In genomic region chr18:47844828-47845227, GRCh38 we compare ENCODE assay signal across 31 cellular contexts.
"Had no signal": no experiment of that assay in that cellular context is flagged by ENCODE, and none has a peak within 500 bp of the region (broad histone marks: within the 10 kb centered on the region; RNA-seq: fewer than 3 reads in every experiment).

No MANE protein-coding gene starts in this region.

- H3K27me3 ChIP-seq: colonic mucosa, esophagus squamous epithelium, gastroesophageal sphincter, heart right ventricle had no signal

- H3K4me1 Mint-ChIP-seq: activated CD4-positive, alpha-beta T cell treated with anti-CD3 and anti-CD28 coated beads for 36 hours; activated CD4-positive, alpha-beta T cell treated with anti-CD3 and anti-CD28 coated beads, Interleukin-2, amount 10 ng/mL, durations not matched to agents 24 days and 14 days; activated CD8-positive, alpha-beta memory T cell treated with anti-CD3 and anti-CD28 coated beads, Interleukin-2, amount 10 ng/mL, durations not matched to agents 7 days and 5 days; T-cell had no signal

- H3K4me3 Mint-ChIP-seq: activated CD4-positive, alpha-beta memory T cell treated with anti-CD3 and anti-CD28 coated beads for 36 hours; activated CD4-positive, alpha-beta T cell treated with anti-CD3 and anti-CD28 coated beads for 36 hours; activated CD4-positive, alpha-beta T cell treated with anti-CD3 and anti-CD28 coated beads, Interleukin-2, amount 10 ng/mL, durations not matched to agents 24 days and 14 days; activated CD8-positive, alpha-beta memory T cell treated with anti-CD3 and anti-CD28 coated beads, Interleukin-2, amount 10 ng/mL, durations not matched to agents 7 days and 5 days; activated CD8-positive, alpha-beta T cell treated with anti-CD3 and anti-CD28 coated beads, Interleukin-2, amount 10 ng/mL, durations not matched to agents 7 days and 5 days; activated naive CD4-positive, alpha-beta T cell treated with anti-CD3 and anti-CD28 coated beads for 36 hours; activated naive CD4-positive, alpha-beta T cell treated with anti-CD3 and anti-CD28 coated beads, Interleukin-2, amount 50 U/mL, for 24 hours; activated T-cell treated with anti-CD3 and anti-CD28 coated beads, Interleukin-2, amount 50 U/mL, for 4 hours; activated T-helper 1 cell treated with anti-CD3 and anti-CD28 coated beads, Interleukin-12 subunit alpha, Interleukin-12 subunit beta, Interleukin-2, Interleukin-4 antibody, amounts not matched to agents 30 ng/mL and 10 ng/mL and 1 ng/mL, durations not matched to agents 14 hours and 24 hours and 36 hours; T-cell had no signal

- H3K9me3 ChIP-seq: colonic mucosa, esophagus squamous epithelium, gastroesophageal sphincter, heart right ventricle had no signal

- DNase-seq: activated CD4-positive, alpha-beta memory T cell treated with anti-CD3 and anti-CD28 coated beads for 36 hours; activated CD4-positive, alpha-beta T cell treated with anti-CD3 and anti-CD28 coated beads for 36 hours; activated CD4-positive, alpha-beta T cell treated with anti-CD3 and anti-CD28 coated beads, Interleukin-2, amount 10 ng/mL, durations not matched to agents 24 days and 14 days; activated CD4-positive, CD25-positive, alpha-beta regulatory T cell; activated CD4-positive, CD25-positive, alpha-beta regulatory T cell treated with anti-CD3 and anti-CD28 coated beads, Interleukin-2, amount 50 U/mL, for 72 hours; activated CD8-positive, alpha-beta memory T cell treated with anti-CD3 and anti-CD28 coated beads, Interleukin-2, amount 10 ng/mL, durations not matched to agents 7 days and 5 days; activated CD8-positive, alpha-beta memory T cell treated with anti-CD3 and anti-CD28 coated beads, Interleukin-2, amount 50 U/mL, for 4 hours; activated CD8-positive, alpha-beta T cell treated with anti-CD3 and anti-CD28 coated beads, Interleukin-2, amount 10 ng/mL, durations not matched to agents 7 days and 5 days; activated effector memory CD4-positive, alpha-beta T cell treated with anti-CD3 and anti-CD28 coated beads, Interleukin-2, amount 50 U/mL, for 16 hours; activated naive CD4-positive, alpha-beta T cell treated with anti-CD3 and anti-CD28 coated beads for 36 hours; activated T-cell treated with anti-CD3 and anti-CD28 coated beads for 4 hours; activated T-cell treated with anti-CD3 and anti-CD28 coated beads, Interleukin-2, amount 50 U/mL, for 4 hours; amniotic stem cell; anterior cingulate cortex; caudate nucleus; colonic mucosa; effector CD8-positive, alpha-beta T cell; esophagus squamous epithelium; foreskin melanocyte; heart right ventricle; SW 1271; T-cell; T-helper 2 cell had no signal

- ATAC-seq: activated CD4-positive, alpha-beta T cell treated with anti-CD3 and anti-CD28 coated beads for 36 hours; activated CD8-positive, alpha-beta memory T cell treated with anti-CD3 and anti-CD28 coated beads, Interleukin-2, amount 10 ng/mL, durations not matched to agents 7 days and 5 days; activated CD8-positive, alpha-beta T cell treated with anti-CD3 and anti-CD28 coated beads, Interleukin-2, amount 10 ng/mL, durations not matched to agents 7 days and 5 days; activated T-cell treated with anti-CD3 and anti-CD28 coated beads, Interleukin-2, amount 50 U/mL, for 4 hours; gastroesophageal sphincter; heart right ventricle; T-cell had no signal

- H3K9me3 Mint-ChIP-seq: activated CD4-positive, alpha-beta memory T cell treated with anti-CD3 and anti-CD28 coated beads for 36 hours; activated naive CD4-positive, alpha-beta T cell treated with anti-CD3 and anti-CD28 coated beads for 36 hours; activated naive CD4-positive, alpha-beta T cell treated with anti-CD3 and anti-CD28 coated beads, Interleukin-2, amount 50 U/mL, for 24 hours; activated T-cell treated with anti-CD3 and anti-CD28 coated beads, Interleukin-2, amount 50 U/mL, for 4 hours; activated T-helper 1 cell treated with anti-CD3 and anti-CD28 coated beads, Interleukin-12 subunit alpha, Interleukin-12 subunit beta, Interleukin-2, Interleukin-4 antibody, amounts not matched to agents 30 ng/mL and 10 ng/mL and 1 ng/mL, durations not matched to agents 14 hours and 24 hours and 36 hours; activated T-helper 2 cell treated with anti-CD3 and anti-CD28 coated beads, Interferon-gamma antibody, Interleukin-2, Interleukin-4, amounts not matched to agents 10 μg/mL and 5 μg/mL and 100 μg/mL, durations not matched to agents 14 hours and 24 hours and 36 hours; T-cell had no signal

- H3K4me3 ChIP-seq: colonic mucosa, esophagus squamous epithelium, gastroesophageal sphincter, heart right ventricle had no signal

- H3K4me1 ChIP-seq: colonic mucosa, esophagus squamous epithelium, gastroesophageal sphincter had no signal

- H3K27ac Mint-ChIP-seq: activated CD4-positive, alpha-beta memory T cell treated with anti-CD3 and anti-CD28 coated beads for 36 hours; activated CD4-positive, alpha-beta T cell treated with anti-CD3 and anti-CD28 coated beads for 36 hours; activated CD4-positive, alpha-beta T cell treated with anti-CD3 and anti-CD28 coated beads, Interleukin-2, amount 10 ng/mL, durations not matched to agents 24 days and 14 days; activated CD8-positive, alpha-beta memory T cell treated with anti-CD3 and anti-CD28 coated beads, Interleukin-2, amount 10 ng/mL, durations not matched to agents 7 days and 5 days; activated CD8-positive, alpha-beta T cell treated with anti-CD3 and anti-CD28 coated beads, Interleukin-2, amount 10 ng/mL, durations not matched to agents 7 days and 5 days; activated naive CD4-positive, alpha-beta T cell treated with anti-CD3 and anti-CD28 coated beads for 36 hours; activated naive CD4-positive, alpha-beta T cell treated with anti-CD3 and anti-CD28 coated beads, Interleukin-2, amount 50 U/mL, for 24 hours; activated T-helper 1 cell treated with anti-CD3 and anti-CD28 coated beads, Interleukin-12 subunit alpha, Interleukin-12 subunit beta, Interleukin-2, Interleukin-4 antibody, amounts not matched to agents 30 ng/mL and 10 ng/mL and 1 ng/mL, durations not matched to agents 14 hours and 24 hours and 36 hours; activated T-helper 2 cell treated with anti-CD3 and anti-CD28 coated beads, Interferon-gamma antibody, Interleukin-2, Interleukin-4, amounts not matched to agents 10 μg/mL and 5 μg/mL and 100 μg/mL, durations not matched to agents 14 hours and 24 hours and 36 hours had no signal

- H3K27ac ChIP-seq: colonic mucosa, epithelial cell of prostate, esophagus squamous epithelium, gastroesophageal sphincter, heart right ventricle had no signal

- FAIRE-seq: astrocyte, endometrium, endothelial cell of umbilical vein had no signal

- H3K27me3 Mint-ChIP-seq: activated CD4-positive, alpha-beta memory T cell treated with anti-CD3 and anti-CD28 coated beads for 36 hours; activated CD4-positive, alpha-beta T cell treated with anti-CD3 and anti-CD28 coated beads for 36 hours; activated CD4-positive, alpha-beta T cell treated with anti-CD3 and anti-CD28 coated beads, Interleukin-2, amount 10 ng/mL, durations not matched to agents 24 days and 14 days; activated CD8-positive, alpha-beta memory T cell treated with anti-CD3 and anti-CD28 coated beads, Interleukin-2, amount 10 ng/mL, durations not matched to agents 7 days and 5 days; activated naive CD4-positive, alpha-beta T cell treated with anti-CD3 and anti-CD28 coated beads, Interleukin-2, amount 50 U/mL, for 24 hours; T-cell had no signal
